27 cellular contexts compared by ENCODE assay signal in the genomic region with DNA sequence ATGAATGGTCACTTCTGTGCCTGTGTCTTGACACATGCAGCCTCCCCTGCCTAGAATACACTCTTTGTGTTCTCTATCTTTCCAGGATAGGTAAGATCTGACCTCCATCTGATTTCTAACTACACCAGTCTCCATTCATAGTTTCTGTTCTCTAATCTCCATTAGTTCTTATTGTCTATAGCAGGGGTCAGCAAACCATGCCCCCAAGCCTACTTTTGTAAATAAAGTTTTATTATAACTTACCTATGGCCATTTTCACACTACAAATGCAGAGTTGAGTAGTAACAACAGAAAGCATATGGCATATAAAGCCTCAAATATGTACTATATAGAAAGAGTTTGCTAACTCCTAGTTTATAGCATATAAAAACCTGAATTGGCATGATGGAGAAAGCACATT.
"Had no signal": no experiment of that assay in that cellular context is flagged by ENCODE, and none has a peak within 500 bp of the region (broad histone marks: within the 10 kb centered on the region; RNA-seq: fewer than 3 reads in every experiment).

No MANE protein-coding gene starts in this region.

- H3K9ac ChIP-seq: neural progenitor cell, parathyroid adenoma had no signal

- H3K79me2 ChIP-seq: parathyroid adenoma had no signal

- ATAC-seq: natural killer cell; psoas muscle; right cardiac atrium; right lobe of liver; stimulated activated memory B cell treated with anti-CD40 and anti-IgM and Interleukin-4, amounts not matched to agents 10 μg/mL and 1 μg/mL and 100 μg/mL, for 72 hours; stimulated activated naive CD8-positive, alpha-beta T cell treated with anti-CD3 and anti-CD28 coated beads, Interleukin-15, amount 100 ng/mL, for 72 hours; stimulated activated naive CD8-positive, alpha-beta T cell treated with anti-CD3 and anti-CD28 coated beads, Interleukin-15, Interleukin-2, amounts not matched to agents 100 U/mL and 50 U/mL, for 24 hours; upper lobe of right lung had no signal

- DNase-seq: natural killer cell; occipital lobe; ovary; posterior cingulate gyrus; psoas muscle; right cardiac atrium; right lobe of liver; sigmoid colon; small intestine; stimulated activated CD4-positive, alpha-beta T cell treated with anti-CD3 and anti-CD28 coated beads, Interleukin-15, amount 100 ng/mL, for 24 hours; stimulated activated CD4-positive, alpha-beta T cell treated with anti-CD3 and anti-CD28 coated beads, Interleukin-2, amount 100 ng/mL, for 24 hours; stimulated activated CD4-positive, alpha-beta T cell treated with anti-CD3 and anti-CD28 coated beads, Interleukin-2, amount 100 ng/mL, for 48 hours; stimulated activated CD4-positive, alpha-beta T cell treated with anti-CD3 and anti-CD28 coated beads, Interleukin-4, amount 100 ng/mL, for 4 hours; stimulated activated CD8-positive, alpha-beta memory T cell treated with anti-CD3 and anti-CD28 coated beads, Interleukin-4, amount 100 ng/mL, for 48 hours; stimulated activated naive CD4-positive, alpha-beta T cell; stimulated activated naive CD8-positive, alpha-beta T cell treated with anti-CD3 and anti-CD28 coated beads, Interleukin-15, amount 100 ng/mL, for 72 hours; stimulated activated naive CD8-positive, alpha-beta T cell treated with anti-CD3 and anti-CD28 coated beads, Interleukin-15, Interleukin-2, amounts not matched to agents 100 U/mL and 50 U/mL, for 24 hours; substantia nigra; testis; tibial artery; transverse colon; upper lobe of right lung; uterus had no signal

- H3K4me2 ChIP-seq: neural progenitor cell had no signal

- H3K36me3 ChIP-seq: neural progenitor cell, ovary, right lobe of liver, sigmoid colon, suprapubic skin, tibial artery, transverse colon, upper lobe of right lung, uterus had no signal

- H2AFZ ChIP-seq: neural progenitor cell, parathyroid adenoma had no signal

- H3K27me3 ChIP-seq: neural progenitor cell, ovary, right lobe of liver, sigmoid colon, suprapubic skin, testis, tibial artery, transverse colon, upper lobe of right lung, uterus had no signal

- H3K9me3 ChIP-seq: ovary, psoas muscle, right lobe of liver, sigmoid colon, suprapubic skin, testis, tibial artery, transverse colon, upper lobe of right lung, uterus had no signal

- H3K4me3 ChIP-seq: neural progenitor cell, ovary, psoas muscle, right lobe of liver, sigmoid colon, suprapubic skin, testis, tibial artery, transverse colon, upper lobe of right lung, uterus had no signal

- FAIRE-seq: small intestine had no signal

- H3K4me1 ChIP-seq: neural progenitor cell, parathyroid adenoma, psoas muscle, right lobe of liver, sigmoid colon, suprapubic skin, testis, transverse colon, upper lobe of right lung, uterus had no signal

- H3K27ac ChIP-seq: neural progenitor cell, ovary, parathyroid adenoma, psoas muscle, right lobe of liver, sigmoid colon, suprapubic skin, testis, tibial artery, transverse colon, upper lobe of right lung, uterus had no signal
